1 cellular context compared by ENCODE assay signal in genomic region chr2:54385271-54385670, GRCh38.
TF ChIP-seq lines count a peak whose summit lies in the region.

No MANE protein-coding gene starts in this region.

TF ChIP-seq in HepG2, 621 proteins besides CTCF, POLR2A, EP300 and RAD21 (continued from another document):
- TF ChIP-seq HIC2 (CRISPR knock-in tag; IDR thresholded peaks at IDR 0.05; ENCODE audit: low read depth): no peak
- TF ChIP-seq SNAPC5 (CRISPR knock-in tag; IDR thresholded peaks at IDR 0.05; ENCODE audit: borderline replicate concordance): no peak
- TF ChIP-seq ZMYM3 (CRISPR knock-in tag; IDR thresholded peaks at IDR 0.05): peak; percentile 56; the same call in 1 of the 2 replicates
- no peak for TF ChIP-seq ZNF704 (CRISPR knock-in tag; IDR thresholded peaks at IDR 0.05; ENCODE audit: borderline replicate concordance)
- 0 out of 4 replicates have a peak, but pooled peaks of 1 of the 2 experiments have one; percentile 13 for TF ChIP-seq NR2F1 (CRISPR knock-in tag; IDR thresholded peaks at IDR 0.05)
- TF ChIP-seq NR2F6 (IDR thresholded peaks at IDR 0.05): no peak; the same call in 1 of the 2 replicates
- TF ChIP-seq NR2F6 (CRISPR knock-in tag; IDR thresholded peaks at IDR 0.05): peak; percentile 43; the same call in 1 of the 2 replicates
- no peak for TF ChIP-seq NFE2 (CRISPR knock-in tag; IDR thresholded peaks at IDR 0.05)
- no peak for TF ChIP-seq FOXP1 (IDR thresholded peaks at IDR 0.05)
- TF ChIP-seq FOXP1 (CRISPR knock-in tag; IDR thresholded peaks at IDR 0.05): peak; percentile 23; the same call in 1 of the 2 replicates
- TF ChIP-seq PCBP1 (IDR thresholded peaks at IDR 0.05; ENCODE audit: borderline replicate concordance, low read depth, low read length): no peak
- 0 out of 2 replicates have a peak, but pooled peaks have one; percentile 5 for TF ChIP-seq HMG20A (CRISPR knock-in tag; IDR thresholded peaks at IDR 0.05; ENCODE audit: borderline replicate concordance)
- TF ChIP-seq HMGA1 (CRISPR knock-in tag; conservative IDR thresholded peaks at IDR 0.05): no peak
- no peak for TF ChIP-seq NR1H2 (CRISPR knock-in tag; IDR thresholded peaks at IDR 0.05; ENCODE audit: borderline replicate concordance, low read depth)
- TF ChIP-seq ZNF83 (CRISPR knock-in tag; IDR thresholded peaks at IDR 0.05; ENCODE audit: borderline replicate concordance): no peak
- TF ChIP-seq ZBTB21 (CRISPR knock-in tag; IDR thresholded peaks at IDR 0.05): no peak
- TF ChIP-seq SOX13 (IDR thresholded peaks at IDR 0.05): no peak
- 0 out of 4 replicates have a peak, but pooled peaks of 1 of the 2 experiments have one; percentile 24 for TF ChIP-seq SOX13 (CRISPR knock-in tag; conservative IDR thresholded peaks at IDR 0.05 in 1 of 2, IDR thresholded peaks at IDR 0.05 in 1 of 2)
- TF ChIP-seq ZNF770 (CRISPR knock-in tag; IDR thresholded peaks at IDR 0.05): peak; percentile 98
- TF ChIP-seq RCOR2 (CRISPR knock-in tag; IDR thresholded peaks at IDR 0.05): 0 out of 2 replicates have a peak, but pooled peaks have one; percentile 31
- TF ChIP-seq FOSL2 (CRISPR knock-in tag; IDR thresholded peaks at IDR 0.05): 0 out of 2 replicates have a peak, but pooled peaks have one; percentile 8
- no peak for TF ChIP-seq SP2 (CRISPR knock-in tag; IDR thresholded peaks at IDR 0.05)
- TF ChIP-seq NFATC3 (CRISPR knock-in tag; IDR thresholded peaks at IDR 0.05): no peak
